ENCODE assay signal across 1 cellular context in the genomic region with DNA sequence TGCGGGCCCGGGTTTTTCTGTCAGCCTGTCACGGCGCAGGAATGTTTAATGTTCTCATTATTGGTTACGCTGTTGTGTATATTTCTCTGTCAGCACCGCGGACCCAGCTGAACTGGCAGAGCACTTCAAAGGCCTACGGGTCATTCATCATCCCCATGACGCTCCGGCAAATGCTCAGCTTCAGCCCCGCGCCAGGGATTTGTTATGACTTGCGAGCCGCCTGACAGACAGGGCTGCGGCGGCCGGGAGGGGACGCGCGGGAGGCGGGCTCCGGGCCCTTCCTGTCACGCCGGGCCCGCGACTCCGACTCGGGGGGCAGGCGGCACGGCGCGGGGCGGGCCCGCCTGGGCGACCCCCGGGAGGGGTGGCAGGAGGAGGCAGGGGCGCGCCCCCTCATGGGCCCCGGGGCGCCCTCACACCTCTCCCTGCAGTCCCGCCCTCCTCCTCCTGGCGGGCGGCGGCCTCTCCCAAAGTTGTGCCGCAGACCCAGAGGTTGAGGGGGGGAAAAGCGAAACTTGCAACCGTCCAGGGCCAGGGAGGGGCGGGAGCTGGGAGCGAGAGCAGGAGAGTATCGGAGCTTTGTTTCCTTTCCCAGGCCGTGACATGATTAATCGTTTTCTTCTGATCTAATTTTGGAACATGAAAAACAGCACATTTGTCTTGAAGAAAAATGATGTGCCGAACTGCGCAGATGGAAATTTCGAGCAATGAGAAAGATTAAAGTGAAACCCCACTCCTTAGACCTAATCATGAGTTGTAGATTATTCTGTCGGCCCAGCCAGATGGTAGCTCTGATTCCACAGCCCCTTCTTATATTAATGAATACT.
TF ChIP-seq lines count a peak whose summit lies in the region.

No MANE protein-coding gene starts in this region.

TF ChIP-seq in IMR-90, 13 proteins besides CTCF, POLR2A, EP300 and RAD21 (continued from another document):
- TF ChIP-seq CHD1 (IDR thresholded peaks at IDR 0.05; ENCODE audit: low read depth, low read length) (no peak), MXI1 (IDR thresholded peaks at IDR 0.05; ENCODE audit: borderline replicate concordance, low read depth, low read length) (0 out of 2 replicates have a peak, but pooled peaks have one; percentile 20), FOS (IDR thresholded peaks at IDR 0.05; ENCODE audit: low read depth, low read length) (peak; percentile 58; the same call in 1 of the 2 replicates), MAZ (IDR thresholded peaks at IDR 0.05; ENCODE audit: borderline replicate concordance, low read depth, low read length) (0 out of 2 replicates have a peak, but pooled peaks have one; percentile 28)
